In genomic region chr3:9503283-9503682, GRCh38 we compare ENCODE assay signal across 9 cellular contexts. TPM values are rescaled to one million over a fixed set of nuclear protein-coding genes. Genes with fewer than 3 reads are reported as not detected.
DNase-seq lines count a peak whose midpoint lies in the region; ATAC-seq lines count a peak whose summit lies in the region.
"Had no signal": no experiment of that assay in that cellular context is flagged by ENCODE, and none has a peak within 500 bp of the region (broad histone marks: within the 10 kb centered on the region; RNA-seq: fewer than 3 reads in every experiment).

No MANE protein-coding gene starts in this region.

- ATAC-seq in HG03103 (IDR thresholded peaks at IDR 0.05; ENCODE audit: low read depth, unreplicated experiment) (peak; percentile 58), naive B cell (ENCODE audit: low read depth in 2 of 2) (peak; percentile 48 to 68), GM21576 (IDR thresholded peaks at IDR 0.05; ENCODE audit: unreplicated experiment) (no peak)
- ATAC-seq in activated CD8-positive, alpha-beta memory T cell treated with anti-CD3 and anti-CD28 coated beads, Interleukin-2, amount 10 ng/mL, durations not matched to agents 7 days and 5 days: peak; percentile 59

- CTCF ChIA-PET in activated CD8-positive, alpha-beta memory T cell treated with anti-CD3 and anti-CD28 coated beads, Interleukin-2, amount 10 ng/mL, durations not matched to agents 7 days and 5 days (lab: Charles Lee): interaction anchor here (0.7 to 3.0 kb wide), 20 partner anchors 8 to 818 kb away, joined by 3 to 9 read pairs (median 4); partner anchors contain the start of genes OGG1 and SEC13

- no peaks in the 10 kb centered on the region for H3K9me3 Mint-ChIP-seq in activated CD8-positive, alpha-beta memory T cell treated with anti-CD3 and anti-CD28 coated beads, Interleukin-2, amount 10 ng/mL, durations not matched to agents 7 days and 5 days (ENCODE audit: low read depth)
- H3K9me3 Mint-ChIP-seq in naive B cell: peaks cover 0 to 3% (median 0%) of the 10 kb centered on the region in 7 donors

- DNase-seq in DMS53 (lab: John Stamatoyannopoulos, UW) (peak; percentile 71), NOMO-1 treated with dmso at 0.1 percent for 144 hours (lab: John Stamatoyannopoulos, UW; ENCODE audit: unreplicated experiment) (peak; percentile 20), epithelial cell of prostate (ENCODE audit: low read depth, low spot score) (peak; percentile 2), naive B cell (peak; percentile 59)
- DNase-seq in activated CD8-positive, alpha-beta memory T cell treated with anti-CD3 and anti-CD28 coated beads, Interleukin-2, amount 10 ng/mL, durations not matched to agents 7 days and 5 days: peak; percentile 80
- DNase-seq in stimulated activated CD8-positive, alpha-beta memory T cell treated with anti-CD3 and anti-CD28 coated beads, Interleukin-7, amount 100 ng/mL, for 48 hours (ENCODE audit: extremely low read depth in 1 of 2, low read depth in 1 of 2): peak; percentile 25 to 43

- no peaks in the 10 kb centered on the region for H3K36me3 Mint-ChIP-seq in activated CD8-positive, alpha-beta memory T cell treated with anti-CD3 and anti-CD28 coated beads, Interleukin-2, amount 10 ng/mL, durations not matched to agents 7 days and 5 days
- H3K36me3 Mint-ChIP-seq in naive B cell: peaks cover 0 to 14% of the 10 kb centered on the region in 2 donors
- H3K36me3 Mint-ChIP-seq: activated naive CD8-positive, alpha-beta T cell had no signal

- peaks cover 46% of the 10 kb centered on the region for H3K27me3 Mint-ChIP-seq in activated CD8-positive, alpha-beta memory T cell treated with anti-CD3 and anti-CD28 coated beads, Interleukin-2, amount 10 ng/mL, durations not matched to agents 7 days and 5 days
- peaks cover 33 to 56% (median 55%) of the 10 kb centered on the region in 3 donors for H3K27me3 Mint-ChIP-seq in naive B cell

- H3K27ac ChIP-seq in epithelial cell of prostate: no peak overlapping the region

- no peak overlapping the region for H3K27ac Mint-ChIP-seq in activated CD8-positive, alpha-beta memory T cell treated with anti-CD3 and anti-CD28 coated beads, Interleukin-2, amount 10 ng/mL, durations not matched to agents 7 days and 5 days
- peak overlapping the region in 1 of 6 donors; percentile 54 for H3K27ac Mint-ChIP-seq in naive B cell
- H3K27ac Mint-ChIP-seq: activated naive CD8-positive, alpha-beta T cell had no signal

- no peak overlapping the region for H3K4me3 Mint-ChIP-seq in activated CD8-positive, alpha-beta memory T cell treated with anti-CD3 and anti-CD28 coated beads, Interleukin-2, amount 10 ng/mL, durations not matched to agents 7 days and 5 days
- H3K4me3 Mint-ChIP-seq in naive B cell: no peak overlapping the region
- H3K4me3 Mint-ChIP-seq: activated naive CD8-positive, alpha-beta T cell had no signal

- peaks cover 3% of the 10 kb centered on the region for H3K4me1 Mint-ChIP-seq in activated CD8-positive, alpha-beta memory T cell treated with anti-CD3 and anti-CD28 coated beads, Interleukin-2, amount 10 ng/mL, durations not matched to agents 7 days and 5 days
- peaks cover 23 to 38% (median 34%) of the 10 kb centered on the region in 3 donors for H3K4me1 Mint-ChIP-seq in naive B cell

RNA-seq across cellular contexts. Expression of gene LHFPL4, which starts 50.3 kb away (rescaled TPM):
- not detected for total RNA-seq in activated CD8-positive, alpha-beta memory T cell treated with anti-CD3 and anti-CD28 coated beads, Interleukin-2, amount 10 ng/mL, durations not matched to agents 7 days and 5 days
- polyA plus RNA-seq in naive B cell (ENCODE audit: low read depth in 6 of 6): under 1 TPM in 4 of 6 donors, not detected in 2; 0.06 to 0.30 (median 0.21) TPM

Comparison
In these comparisons a context has a peak if more than half of its experiments do, and no peak if none do; other contexts are left out.
1. DNase-seq: peak in every context shown above with its lines; median percentile 80 in activated CD8-positive, alpha-beta memory T cell treated with anti-CD3 and anti-CD28 coated beads, Interleukin-2, amount 10 ng/mL, durations not matched to agents 7 days and 5 days; 71 in DMS53; 59 in naive B cell; 34 in stimulated activated CD8-positive, alpha-beta memory T cell treated with anti-CD3 and anti-CD28 coated beads, Interleukin-7, amount 100 ng/mL, for 48 hours; 20 in NOMO-1 treated with dmso at 0.1 percent for 144 hours; 2 in epithelial cell of prostate.